ENCODE assay signal across 5 cellular contexts in genomic region chr4:171049380-171049779, GRCh38.
"Had no signal": no experiment of that assay in that cellular context is flagged by ENCODE, and none has a peak within 500 bp of the region (broad histone marks: within the 10 kb centered on the region; RNA-seq: fewer than 3 reads in every experiment).

No MANE protein-coding gene starts in this region.

- H2AFZ ChIP-seq: GM23338 had no signal

- DNase-seq: H9, HCEC 1CT, IMR-90 had no signal

- H3K4me3 ChIP-seq: GM23338, K562 had no signal

- H3K4me2 ChIP-seq: GM23338 had no signal
